Comparison of ENCODE assay signal across 30 cellular contexts in genomic region chrX:9844936-9845573, GRCh38. TPM values are rescaled to one million over a fixed set of nuclear protein-coding genes. Genes with fewer than 3 reads are reported as not detected.
"Had no signal": no experiment of that assay in that cellular context is flagged by ENCODE, and none has a peak within 500 bp of the region (broad histone marks: within the 10 kb centered on the region; RNA-seq: fewer than 3 reads in every experiment).

No MANE protein-coding gene starts in this region.

- H3K9me3 Mint-ChIP-seq: activated naive CD4-positive, alpha-beta T cell treated with anti-CD3 and anti-CD28 coated beads for 36 hours; activated naive CD8-positive, alpha-beta T cell treated with anti-CD3 and anti-CD28 coated beads for 36 hours; activated T-helper 1 cell treated with anti-CD3 and anti-CD28 coated beads, Interleukin-12 subunit alpha, Interleukin-12 subunit beta, Interleukin-2, Interleukin-4 antibody, amounts not matched to agents 30 ng/mL and 10 ng/mL and 1 ng/mL, durations not matched to agents 14 hours and 24 hours and 36 hours; effector memory CD8-positive, alpha-beta T cell; stimulated activated naive B cell treated with anti-CD40 and anti-IgM and Interleukin-4, amounts not matched to agents 10 μg/mL and 1 μg/mL and 100 μg/mL, for 72 hours; T-helper 2 cell treated with Interferon-gamma antibody and Interleukin-4, amounts not matched to agents 5 μg/mL and 100 μg/mL, for 36 hours had no signal

- DNase-seq: activated CD4-positive, alpha-beta T cell treated with anti-CD3 and anti-CD28 coated beads for 48 hours; activated CD4-positive, alpha-beta T cell treated with anti-CD3 and anti-CD28 coated beads, Interleukin-2, amount 50 U/mL, for 48 hours; activated CD4-positive, CD25-positive, alpha-beta regulatory T cell; activated CD8-positive, alpha-beta memory T cell treated with anti-CD3 and anti-CD28 coated beads for 24 hours; activated CD8-positive, alpha-beta memory T cell treated with anti-CD3 and anti-CD28 coated beads, Interleukin-2, amount 50 U/mL, for 4 hours; activated effector memory CD4-positive, alpha-beta T cell treated with anti-CD3 and anti-CD28 coated beads, Interleukin-2, amount 50 U/mL, for 16 hours; activated naive CD4-positive, alpha-beta T cell treated with anti-CD3 and anti-CD28 coated beads for 36 hours; activated naive CD8-positive, alpha-beta T cell treated with anti-CD3 and anti-CD28 coated beads for 36 hours; activated T-cell treated with anti-CD3 and anti-CD28 coated beads, Interleukin-2, amount 50 U/mL, for 1 hour; adrenal gland; body of pancreas; cortex of kidney; effector memory CD8-positive, alpha-beta T cell; foreskin keratinocyte; heart left ventricle; left ventricle myocardium superior; pancreas; stimulated activated CD4-positive, alpha-beta T cell treated with anti-CD3 and anti-CD28 coated beads, Interleukin-15, amount 100 ng/mL, for 24 hours; stimulated activated CD4-positive, alpha-beta T cell treated with anti-CD3 and anti-CD28 coated beads, Interleukin-2, amount 100 ng/mL, for 24 hours; stimulated activated naive B cell treated with anti-CD40 and anti-IgM and Interleukin-4, amounts not matched to agents 10 μg/mL and 1 μg/mL and 100 μg/mL, for 72 hours; stomach; T-helper 1 cell; thyroid gland; upper lobe of right lung had no signal

- H3K27ac ChIP-seq: adrenal gland, body of pancreas, foreskin keratinocyte, heart left ventricle, pancreas, prostate gland, right atrium auricular region, stomach, thyroid gland, upper lobe of right lung had no signal

- H3K4me3 ChIP-seq: adrenal gland, body of pancreas, heart left ventricle, pancreas, prostate gland, right atrium auricular region, stomach, thyroid gland, upper lobe of right lung had no signal

- H3K27ac Mint-ChIP-seq: activated naive CD4-positive, alpha-beta T cell treated with anti-CD3 and anti-CD28 coated beads for 36 hours; activated naive CD8-positive, alpha-beta T cell treated with anti-CD3 and anti-CD28 coated beads for 36 hours; activated T-helper 1 cell treated with anti-CD3 and anti-CD28 coated beads, Interleukin-12 subunit alpha, Interleukin-12 subunit beta, Interleukin-2, Interleukin-4 antibody, amounts not matched to agents 30 ng/mL and 10 ng/mL and 1 ng/mL, durations not matched to agents 14 hours and 24 hours and 36 hours; effector memory CD8-positive, alpha-beta T cell; stimulated activated naive B cell treated with anti-CD40 and anti-IgM and Interleukin-4, amounts not matched to agents 10 μg/mL and 1 μg/mL and 100 μg/mL, for 72 hours; T-helper 2 cell treated with Interferon-gamma antibody and Interleukin-4, amounts not matched to agents 5 μg/mL and 100 μg/mL, for 36 hours had no signal

- FAIRE-seq: islet of Langerhans, pancreas had no signal

- H3K27me3 ChIP-seq: body of pancreas, foreskin keratinocyte, pancreas, right atrium auricular region, stomach, thyroid gland, upper lobe of right lung had no signal

- ATAC-seq: body of pancreas; effector memory CD8-positive, alpha-beta T cell; esophagus mucosa; foreskin keratinocyte; left ventricle myocardium superior; pancreas; stimulated activated naive B cell treated with anti-CD40 and anti-IgM and Interleukin-4, amounts not matched to agents 10 μg/mL and 1 μg/mL and 100 μg/mL, for 72 hours; upper lobe of right lung had no signal

- H3K36me3 ChIP-seq: adrenal gland, heart left ventricle, pancreas, prostate gland, right atrium auricular region, stomach, thyroid gland, upper lobe of right lung had no signal

- H3K4me3 Mint-ChIP-seq: activated naive CD4-positive, alpha-beta T cell treated with anti-CD3 and anti-CD28 coated beads for 36 hours; activated naive CD8-positive, alpha-beta T cell treated with anti-CD3 and anti-CD28 coated beads for 36 hours; activated T-helper 1 cell treated with anti-CD3 and anti-CD28 coated beads, Interleukin-12 subunit alpha, Interleukin-12 subunit beta, Interleukin-2, Interleukin-4 antibody, amounts not matched to agents 30 ng/mL and 10 ng/mL and 1 ng/mL, durations not matched to agents 14 hours and 24 hours and 36 hours; effector memory CD8-positive, alpha-beta T cell; stimulated activated naive B cell treated with anti-CD40 and anti-IgM and Interleukin-4, amounts not matched to agents 10 μg/mL and 1 μg/mL and 100 μg/mL, for 72 hours; T-helper 2 cell treated with Interferon-gamma antibody and Interleukin-4, amounts not matched to agents 5 μg/mL and 100 μg/mL, for 36 hours had no signal

- H3K36me3 Mint-ChIP-seq: activated naive CD8-positive, alpha-beta T cell treated with anti-CD3 and anti-CD28 coated beads for 36 hours; stimulated activated naive B cell treated with anti-CD40 and anti-IgM and Interleukin-4, amounts not matched to agents 10 μg/mL and 1 μg/mL and 100 μg/mL, for 72 hours had no signal

- H3K9me3 ChIP-seq: adrenal gland, body of pancreas, heart left ventricle, pancreas, prostate gland, right atrium auricular region, stomach, thyroid gland, upper lobe of right lung had no signal

- H3K4me1 ChIP-seq: adrenal gland, body of pancreas, foreskin keratinocyte, heart left ventricle, pancreas, prostate gland, right atrium auricular region, stomach, thyroid gland, upper lobe of right lung had no signal

- H3K4me1 Mint-ChIP-seq: stimulated activated naive B cell treated with anti-CD40 and anti-IgM and Interleukin-4, amounts not matched to agents 10 μg/mL and 1 μg/mL and 100 μg/mL, for 72 hours had no signal

RNA-seq across cellular contexts. Expression of gene SHROOM2, which starts 58.8 kb away (rescaled TPM):
- total RNA-seq: activated naive CD4-positive, alpha-beta T cell treated with anti-CD3 and anti-CD28 coated beads for 36 hours; activated naive CD8-positive, alpha-beta T cell treated with anti-CD3 and anti-CD28 coated beads for 36 hours; activated T-helper 1 cell treated with anti-CD3 and anti-CD28 coated beads, Interleukin-12 subunit alpha, Interleukin-12 subunit beta, Interleukin-2, Interleukin-4 antibody, amounts not matched to agents 30 ng/mL and 10 ng/mL and 1 ng/mL, durations not matched to agents 14 hours and 24 hours and 36 hours had no signal
